15 cellular contexts compared by ENCODE assay signal in the genomic region with DNA sequence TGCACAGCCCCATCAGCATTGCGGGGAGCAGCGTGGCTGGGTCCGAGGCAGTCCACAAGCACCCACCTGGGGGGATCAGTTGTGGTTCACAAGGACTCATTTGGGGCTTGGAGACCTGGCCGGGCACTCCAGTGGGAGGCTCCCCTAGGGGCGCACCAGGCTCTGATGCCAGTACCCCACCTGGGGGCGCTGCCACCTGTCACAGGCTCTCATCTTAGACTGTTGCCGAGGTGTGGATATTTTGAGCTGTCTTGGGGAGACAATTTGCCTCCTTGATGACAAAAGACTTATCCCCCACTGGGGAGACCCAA. TPM values are rescaled to one million over a fixed set of nuclear protein-coding genes. Genes with fewer than 3 reads are reported as not detected.
DNase-seq lines count a peak whose midpoint lies in the region; ATAC-seq and TF ChIP-seq lines count a peak whose summit lies in the region.
"Had no signal": no experiment of that assay in that cellular context is flagged by ENCODE, and none has a peak within 500 bp of the region (broad histone marks: within the 10 kb centered on the region; RNA-seq: fewer than 3 reads in every experiment).

No MANE protein-coding gene starts in this region.

- ATAC-seq in Right ventricle myocardium superior (ENCODE audit: poor library complexity), result no peak
- no peak for ATAC-seq in right cardiac atrium
- ATAC-seq in GM23338, result peak; percentile 2; the same call in 2 of the 3 replicates
- no peak for ATAC-seq in activated naive CD8-positive, alpha-beta T cell treated with anti-CD3 and anti-CD28 coated beads, Interleukin-2, amount 10 ng/mL, durations not matched to agents 7 days and 5 days (ENCODE audit: low read depth)
- ATAC-seq in GM21723 (IDR thresholded peaks at IDR 0.05; ENCODE audit: unreplicated experiment), result no peak
- ATAC-seq: gastroesophageal sphincter, sciatic nerve had no signal

- H3K4me1 ChIP-seq in right cardiac atrium (ENCODE audit: control insufficient read depth, insufficient read depth, low read length) (peaks cover 5% of the 10 kb centered on the region), GM23338 (ENCODE audit: insufficient read depth) (peaks cover 18% of the 10 kb centered on the region), skeletal muscle tissue (ENCODE audit: control insufficient read depth in 3 of 3, insufficient read depth in 3 of 3, low read length in 3 of 3) (peaks cover 17 to 26% (median 25%) of the 10 kb centered on the region in 3 donors), mammary epithelial cell (ENCODE audit: insufficient read depth, low read length) (peaks cover 9% of the 10 kb centered on the region)
- H3K4me1 ChIP-seq: BE2C had no signal

- H4K20me1 ChIP-seq in GM23338 (replicated peaks; ENCODE audit: insufficient read depth) (no peaks in the 10 kb centered on the region), mammary epithelial cell (ENCODE audit: insufficient read depth, low read length) (no peaks in the 10 kb centered on the region)

- no peak overlapping the region for H3K27ac Mint-ChIP-seq in GM23338
- no peak overlapping the region for H3K27ac Mint-ChIP-seq in activated naive CD8-positive, alpha-beta T cell treated with anti-CD3 and anti-CD28 coated beads, Interleukin-2, amount 10 ng/mL, durations not matched to agents 7 days and 5 days
- H3K27ac Mint-ChIP-seq in Calu3 (ENCODE audit: unreplicated experiment), result no peak overlapping the region
- H3K27ac Mint-ChIP-seq: brain had no signal

- H3K27ac ChIP-seq in right cardiac atrium (ENCODE audit: low read length), result no peak overlapping the region
- no peak overlapping the region for H3K27ac ChIP-seq in GM23338 (ENCODE audit: low read depth)
- no peak overlapping the region for H3K27ac ChIP-seq in skeletal muscle tissue (ENCODE audit: low read depth, low read length)
- no peak overlapping the region for H3K27ac ChIP-seq in mammary epithelial cell (ENCODE audit: insufficient read depth, low read depth, low read length)

- H3K79me2 ChIP-seq in GM23338 (replicated peaks; ENCODE audit: insufficient read depth) (no peaks in the 10 kb centered on the region), mammary epithelial cell (ENCODE audit: insufficient read depth, low read length) (no peaks in the 10 kb centered on the region)

- H3F3A ChIP-seq in GM23338 (replicated peaks; ENCODE audit: low read depth), result no peaks in the 10 kb centered on the region

- POLR2A ChIA-PET in activated naive CD8-positive, alpha-beta T cell treated with anti-CD3 and anti-CD28 coated beads, Interleukin-2, amount 10 ng/mL, durations not matched to agents 7 days and 5 days (lab: Charles Lee), result no interaction called here

- BruUV-seq in Calu3 (replicated peaks; lab: Mats Ljungman, UMichigan) (no TSS peak), mammary epithelial cell (replicated peaks; lab: Mats Ljungman, UMichigan) (no TSS peak)

- no peaks in the 10 kb centered on the region for H3K36me3 Mint-ChIP-seq in GM23338 (ENCODE audit: low read depth)
- no peaks in the 10 kb centered on the region for H3K36me3 Mint-ChIP-seq in activated naive CD8-positive, alpha-beta T cell treated with anti-CD3 and anti-CD28 coated beads, Interleukin-2, amount 10 ng/mL, durations not matched to agents 7 days and 5 days
- peaks cover 16% of the 10 kb centered on the region for H3K36me3 Mint-ChIP-seq in Calu3 (ENCODE audit: insufficient read depth, unreplicated experiment)
- H3K36me3 Mint-ChIP-seq: brain, naive B cell had no signal

- H3K9me3 ChIP-seq in right cardiac atrium (ENCODE audit: control insufficient read depth, low read length) (no peaks in the 10 kb centered on the region), skeletal muscle tissue (ENCODE audit: control insufficient read depth in 3 of 3, low read length in 3 of 3) (no peaks in the 10 kb centered on the region), mammary epithelial cell (replicated peaks; ENCODE audit: insufficient read depth, low read length) (no peaks in the 10 kb centered on the region)
- H3K9me3 ChIP-seq: BE2C, gastroesophageal sphincter had no signal

- H3K4me2 ChIP-seq in GM23338 (no peak overlapping the region), mammary epithelial cell (ENCODE audit: insufficient read depth, low read depth, low read length) (no peak overlapping the region)

- dilution Hi-C loops in mammary epithelial cell (cut with HindIII; ENCODE audit: low sequenced_read_pairs), result no loop called here

- H3K27me3 Mint-ChIP-seq in GM23338 (ENCODE audit: insufficient read depth, low read depth, poor library complexity) (peaks cover 29% of the 10 kb centered on the region), Calu3 (ENCODE audit: unreplicated experiment) (peaks cover 52% of the 10 kb centered on the region)
- H3K27me3 Mint-ChIP-seq in activated naive CD8-positive, alpha-beta T cell treated with anti-CD3 and anti-CD28 coated beads, Interleukin-2, amount 10 ng/mL, durations not matched to agents 7 days and 5 days, result peaks cover 15% of the 10 kb centered on the region

- intact Hi-C loops in Right ventricle myocardium superior (cut with DNase I), result loop anchor here (5.0 kb wide), 1 partner anchor 36 kb away; no protein-coding TSS in a partner anchor
- intact Hi-C loops in right cardiac atrium (cut with DNase I), result loop anchor here (10.0 kb wide), 2 partner anchors 89 to 119 kb away; a partner anchor contains a TSS
- intact Hi-C loops in Calu3 (cut with micrococcal nuclease; ENCODE audit: unreplicated experiment), result no loop called here
- intact Hi-C loops in mammary epithelial cell (cut with micrococcal nuclease), result no loop called here

- TF ChIP-seq CTCF in GM23338 (conservative IDR thresholded peaks at IDR 0.05; ENCODE audit: low read depth in 2 of 2) (peak; percentile 62 to 63), Calu3 (IDR thresholded peaks at IDR 0.05; ENCODE audit: unreplicated experiment) (no peak), mammary epithelial cell (conservative IDR thresholded peaks at IDR 0.05 in 1 of 2, IDR thresholded peaks at IDR 0.05 in 1 of 2; ENCODE audit: extremely low read depth in 1 of 2, insufficient read depth in 1 of 2, low read depth in 1 of 2, low read length in 2 of 2) (no peak)

- H3K9ac ChIP-seq in skeletal muscle tissue (ENCODE audit: low read depth in 1 of 3, low read length in 3 of 3) (peak overlapping the region in 2 of 3 donors; percentile 25 to 45), mammary epithelial cell (ENCODE audit: insufficient read depth, low read length) (no peak overlapping the region)

- H3K4me3 Mint-ChIP-seq in GM23338 (no peak overlapping the region), Calu3 (ENCODE audit: low read depth, unreplicated experiment) (no peak overlapping the region)
- no peak overlapping the region for H3K4me3 Mint-ChIP-seq in activated naive CD8-positive, alpha-beta T cell treated with anti-CD3 and anti-CD28 coated beads, Interleukin-2, amount 10 ng/mL, durations not matched to agents 7 days and 5 days
- H3K4me3 Mint-ChIP-seq: brain had no signal

- peak; percentile 11 for DNase-seq in Right ventricle myocardium superior
- no peak for DNase-seq in right cardiac atrium
- DNase-seq in GM23338 (ENCODE audit: low spot score), result peak; percentile 57
- peak; percentile 32 for DNase-seq in activated naive CD8-positive, alpha-beta T cell treated with anti-CD3 and anti-CD28 coated beads, Interleukin-2, amount 10 ng/mL, durations not matched to agents 7 days and 5 days
- DNase-seq in Calu3, result no peak
- DNase-seq in mammary epithelial cell, result no peak
- DNase-seq: BE2C; effector CD8-positive, alpha-beta T cell; kidney glomerular epithelial cell; naive B cell had no signal

- in situ Hi-C loops in mammary epithelial cell (cut with MboI; ENCODE audit: low sequenced_read_pairs in 2 of 2), result loop anchor here in 1 of 2 donors (25.0 kb wide), 1 partner anchor 101 kb away; no protein-coding TSS in a partner anchor

- H3K4me3 ChIP-seq in right cardiac atrium (ENCODE audit: low read length), result no peak overlapping the region
- H3K4me3 ChIP-seq in GM23338, result no peak overlapping the region
- H3K4me3 ChIP-seq in skeletal muscle tissue (ENCODE audit: low read length in 3 of 3), result peak overlapping the region in 1 of 3 donors; percentile 29
- no peak overlapping the region for H3K4me3 ChIP-seq in mammary epithelial cell (replicated peaks in 1 of 3; ENCODE audit: insufficient read depth in 1 of 3, low read depth in 2 of 3, low read length in 3 of 3)

- H3K27me3 ChIP-seq in right cardiac atrium (ENCODE audit: control insufficient read depth, insufficient read depth) (no peaks in the 10 kb centered on the region), GM23338 (ENCODE audit: insufficient read depth) (peaks cover 27% of the 10 kb centered on the region), skeletal muscle tissue (ENCODE audit: control insufficient read depth in 3 of 3, insufficient read depth in 3 of 3, low read length in 3 of 3) (peaks cover 29 to 56% (median 38%) of the 10 kb centered on the region in 3 donors), mammary epithelial cell (ENCODE audit: insufficient read depth, low read length) (no peaks in the 10 kb centered on the region)
- H3K27me3 ChIP-seq: BE2C had no signal

- H3K4me1 Mint-ChIP-seq in GM23338 (peaks cover 32% of the 10 kb centered on the region), Calu3 (ENCODE audit: low read depth, unreplicated experiment) (no peaks in the 10 kb centered on the region)
- peaks cover 5% of the 10 kb centered on the region for H3K4me1 Mint-ChIP-seq in activated naive CD8-positive, alpha-beta T cell treated with anti-CD3 and anti-CD28 coated beads, Interleukin-2, amount 10 ng/mL, durations not matched to agents 7 days and 5 days

- CTCF ChIA-PET in Calu3 (lab: Charles Lee) (no interaction called here), mammary epithelial cell (lab: Charles Lee; ENCODE audit: low non-redundant PET) (no interaction called here)

- H2AFZ ChIP-seq in GM23338 (no peak overlapping the region), mammary epithelial cell (ENCODE audit: low read depth, low read length) (no peak overlapping the region)

- H3K9me2 ChIP-seq in GM23338 (ENCODE audit: insufficient read depth), result no peaks in the 10 kb centered on the region

- 93% methylated on average over 7 of the region's 7 CpGs for WGBS in right cardiac atrium
- WGBS in mammary epithelial cell (ENCODE audit: low coverage, missing lambda C conversion rate), result 90% methylated on average over 4 of the region's 7 CpGs

- H3K9me3 Mint-ChIP-seq in GM23338, result peaks cover 4% of the 10 kb centered on the region; the same call in 2 of the 3 replicates
- H3K9me3 Mint-ChIP-seq in activated naive CD8-positive, alpha-beta T cell treated with anti-CD3 and anti-CD28 coated beads, Interleukin-2, amount 10 ng/mL, durations not matched to agents 7 days and 5 days, result no peaks in the 10 kb centered on the region
- H3K9me3 Mint-ChIP-seq in Calu3 (ENCODE audit: low read depth, unreplicated experiment), result no peaks in the 10 kb centered on the region
- H3K9me3 Mint-ChIP-seq: naive B cell had no signal

- no peaks in the 10 kb centered on the region for H3K36me3 ChIP-seq in GM23338 (ENCODE audit: insufficient read depth)
- no peaks in the 10 kb centered on the region for H3K36me3 ChIP-seq in skeletal muscle tissue (ENCODE audit: control insufficient read depth in 3 of 3, insufficient read depth in 3 of 3, low read length in 3 of 3)
- H3K36me3 ChIP-seq in mammary epithelial cell (ENCODE audit: insufficient read depth, low read length), result no peaks in the 10 kb centered on the region
- H3K36me3 ChIP-seq: BE2C, gastroesophageal sphincter had no signal

RNA-seq across cellular contexts. Expression of a gene that starts 3.0 kb away (rescaled TPM):
- total RNA-seq in Right ventricle myocardium superior (6.4 TPM), right cardiac atrium (under 1 TPM; 0.11 to 0.91 (median 0.66) TPM), skeletal muscle tissue (2.1 TPM), Calu3 (2022) (0.22 TPM in 1 of 2 replicates, not detected in the other), mammary epithelial cell (under 1 TPM; under 0.01 to 0.09 TPM)
- polyA plus RNA-seq in right cardiac atrium (2.2 TPM), GM23338 (2016; fragmentation: Nextera tagmentation; extraction: Ambion mirVana) (1.5 and 1.7 TPM in 2 replicates), mammary epithelial cell (0.05 TPM)
- total RNA-seq in GM23338 (2014; rRNA removed; shearing (Covaris generic)), result 5.9 and 7.9 TPM in 2 replicates
- total RNA-seq in activated naive CD8-positive, alpha-beta T cell treated with anti-CD3 and anti-CD28 coated beads, Interleukin-2, amount 10 ng/mL, durations not matched to agents 7 days and 5 days, result under 1 TPM; 0.17 to 0.26 TPM
- not detected for polyA minus RNA-seq in mammary epithelial cell

RNA-seq across cellular contexts. Expression of a gene that starts 25.0 kb away (rescaled TPM):
- not detected for total RNA-seq in Right ventricle myocardium superior
- total RNA-seq in right cardiac atrium, result not detected
- not detected for polyA plus RNA-seq in right cardiac atrium
- 1.6 TPM in 1 of 2 replicates, not detected in the other for total RNA-seq in GM23338 (2014; rRNA removed; shearing (Covaris generic))
- polyA plus RNA-seq in GM23338 (2016; fragmentation: Nextera tagmentation; extraction: Ambion mirVana), result 0.23 TPM in 1 of 2 replicates, not detected in the other
- total RNA-seq in activated naive CD8-positive, alpha-beta T cell treated with anti-CD3 and anti-CD28 coated beads, Interleukin-2, amount 10 ng/mL, durations not matched to agents 7 days and 5 days, result 10 to 100 TPM; 12.2 to 14.7 TPM
- total RNA-seq in skeletal muscle tissue, result not detected
- not detected in 2 replicates for total RNA-seq in Calu3 (2022)
- total RNA-seq in mammary epithelial cell, result under 1 TPM in 1 of 2 donors, not detected in 1; 0.33 TPM
- not detected for polyA plus RNA-seq in mammary epithelial cell
- polyA minus RNA-seq in mammary epithelial cell, result not detected
- total RNA-seq: gastroesophageal sphincter had no signal

RNA-seq across cellular contexts. Expression of a gene that starts 31.9 kb away (rescaled TPM):
- total RNA-seq in Right ventricle myocardium superior (1.5 TPM), right cardiac atrium (1 to 10 TPM; 1.2 to 2.6 (median 1.4) TPM), skeletal muscle tissue (4.2 TPM), Calu3 (2022) (4.1 and 5.9 TPM in 2 replicates), mammary epithelial cell (10 to 100 TPM in 1 of 2 donors, 1 to 10 TPM in 1; 2.0 to 22.0 TPM)
- polyA plus RNA-seq in right cardiac atrium (2.2 TPM), GM23338 (2016; fragmentation: Nextera tagmentation; extraction: Ambion mirVana) (6.4 and 6.6 TPM in 2 replicates), mammary epithelial cell (3.1 TPM)
- total RNA-seq in GM23338 (2014; rRNA removed; shearing (Covaris generic)), result 10.5 and 13.0 TPM in 2 replicates
- total RNA-seq in activated naive CD8-positive, alpha-beta T cell treated with anti-CD3 and anti-CD28 coated beads, Interleukin-2, amount 10 ng/mL, durations not matched to agents 7 days and 5 days, result 10 to 100 TPM; 47.7 to 50.2 TPM
- 11.6 TPM for polyA minus RNA-seq in mammary epithelial cell

Comparison
In these comparisons a context has a peak if more than half of its experiments do, and no peak if none do; other contexts are left out.
1. DNase-seq: peak in Right ventricle myocardium superior (single experiment), GM23338 (single experiment) and activated naive CD8-positive, alpha-beta T cell treated with anti-CD3 and anti-CD28 coated beads, Interleukin-2, amount 10 ng/mL, durations not matched to agents 7 days and 5 days (single experiment); none in right cardiac atrium (0 of 3), Calu3 (single experiment) and mammary epithelial cell (single experiment).
2. CTCF ChIP-seq: peak in GM23338 (2 of 2); none in Calu3 (single experiment) and mammary epithelial cell (0 of 2).
3. intact Hi-C loops: an anchor here in Right ventricle myocardium superior (5.0 kb wide) and right cardiac atrium (10.0 kb wide); none called in Calu3 and mammary epithelial cell.